Comparison of ENCODE assay signal across 8 cellular contexts in genomic region chr18:3247243-3248061, GRCh38. TPM values are rescaled to one million over a fixed set of nuclear protein-coding genes. Genes with fewer than 3 reads are reported as not detected.
DNase-seq lines count a peak whose midpoint lies in the region; ATAC-seq and TF ChIP-seq lines count a peak whose summit lies in the region.

Gene MYL12A (plus strand): TSS chr18:3247801. CDS start chr18:3253248, 5,447 bp downstream.

- TF ChIP-seq CTCF in LNCaP clone FGC (IDR thresholded peaks at IDR 0.05; ENCODE audit: control insufficient read depth, extremely low read depth, insufficient read depth) = no peak
- TF ChIP-seq CTCF in RWPE1 (conservative IDR thresholded peaks at IDR 0.05; ENCODE audit: low read depth) = no peak

- H3K9me3 ChIP-seq in naive thymus-derived CD4-positive, alpha-beta T cell (ENCODE audit: control insufficient read depth in 2 of 3, low read length in 3 of 3) = no peaks in the 10 kb centered on the region

- CTCF ChIA-PET in RWPE1 (lab: Yijun Ruan, JAX) = interaction anchor here (0.6 to 1.3 kb wide), 3 partner anchors 118 to 338 kb away, joined by 3 read pairs; no protein-coding TSS in a partner anchor
- CTCF ChIA-PET in naive thymus-derived CD4-positive, alpha-beta T cell (lab: Charles Lee) = interaction anchor here (0.5 to 3.1 kb wide), 12 partner anchors 14 to 419 kb away, joined by 3 to 31 read pairs (median 4); partner anchors contain the start of gene MYL12B

- H3K9me3 Mint-ChIP-seq in activated T-helper 17 cell treated with anti-CD3 and anti-CD28 coated beads, Interleukin-2, amount 50 U/mL, for 72 hours = no peaks in the 10 kb centered on the region
- H3K9me3 Mint-ChIP-seq in naive thymus-derived CD4-positive, alpha-beta T cell = peaks cover 0 to 4% (median 0%) of the 10 kb centered on the region in 11 donors
- H3K9me3 Mint-ChIP-seq in stimulated activated naive B cell treated with anti-CD40 and anti-IgM and Interleukin-4, amounts not matched to agents 10 μg/mL and 1 μg/mL and 100 μg/mL, for 72 hours = no peaks in the 10 kb centered on the region

- H3K4me3 Mint-ChIP-seq in activated T-helper 17 cell treated with anti-CD3 and anti-CD28 coated beads, Interleukin-2, amount 50 U/mL, for 72 hours = peak within 1 kb of the TSS; percentile 94
- peak within 1 kb of the TSS; percentile 87 to 99 (median 97) for H3K4me3 Mint-ChIP-seq in naive thymus-derived CD4-positive, alpha-beta T cell
- peak within 1 kb of the TSS; percentile 87 to 89 for H3K4me3 Mint-ChIP-seq in stimulated activated naive B cell treated with anti-CD40 and anti-IgM and Interleukin-4, amounts not matched to agents 10 μg/mL and 1 μg/mL and 100 μg/mL, for 72 hours

- H3K36me3 ChIP-seq in naive thymus-derived CD4-positive, alpha-beta T cell (ENCODE audit: control insufficient read depth in 2 of 3, insufficient read depth in 3 of 3, low read length in 3 of 3) = peaks cover 0 to 9% (median 0%) of the 10 kb centered on the region in 3 experiments

- intact Hi-C loops in naive thymus-derived CD4-positive, alpha-beta T cell (cut with micrococcal nuclease) = loop anchor here (1.0 to 10.0 kb wide), 19 partner anchors 14 to 910 kb away; partner anchors contain the start of genes METTL4 (in 2 of the 2), NDC80 (in 2 of the 2), SMCHD1 (in 2 of the 2) and LPIN2 (in 1 of the 2)

- peaks cover 50% of the 10 kb centered on the region for H3K36me3 Mint-ChIP-seq in activated T-helper 17 cell treated with anti-CD3 and anti-CD28 coated beads, Interleukin-2, amount 50 U/mL, for 72 hours (ENCODE audit: low read depth)
- peaks cover 11 to 32% (median 17%) of the 10 kb centered on the region in 5 donors for H3K36me3 Mint-ChIP-seq in naive thymus-derived CD4-positive, alpha-beta T cell
- H3K36me3 Mint-ChIP-seq in stimulated activated naive B cell treated with anti-CD40 and anti-IgM and Interleukin-4, amounts not matched to agents 10 μg/mL and 1 μg/mL and 100 μg/mL, for 72 hours = peaks cover 16 to 19% of the 10 kb centered on the region in 2 donors

- H3K27me3 ChIP-seq in naive thymus-derived CD4-positive, alpha-beta T cell (ENCODE audit: control insufficient read depth in 2 of 2, insufficient read depth in 2 of 2, low read length in 2 of 2) = no peaks in the 10 kb centered on the region

- peaks cover 26 to 28% of the 10 kb centered on the region in 2 donors for H3K4me1 ChIP-seq in naive thymus-derived CD4-positive, alpha-beta T cell (ENCODE audit: control insufficient read depth in 2 of 2, insufficient read depth in 2 of 2, low read length in 2 of 2)

- peak within 1 kb of the TSS; percentile 99 for H3K27ac Mint-ChIP-seq in activated T-helper 17 cell treated with anti-CD3 and anti-CD28 coated beads, Interleukin-2, amount 50 U/mL, for 72 hours
- H3K27ac Mint-ChIP-seq in naive thymus-derived CD4-positive, alpha-beta T cell = peak within 1 kb of the TSS; percentile 77 to 99 (median 97)
- peak within 1 kb of the TSS; percentile 99 for H3K27ac Mint-ChIP-seq in stimulated activated naive B cell treated with anti-CD40 and anti-IgM and Interleukin-4, amounts not matched to agents 10 μg/mL and 1 μg/mL and 100 μg/mL, for 72 hours

- DNase-seq in Daoy (ENCODE audit: low read depth) (peak; percentile 86), GOT3 (lab: John Stamatoyannopoulos, UW) (peak; percentile 76), LNCaP clone FGC (ENCODE audit: low read depth) (peak; percentile 98), RWPE1 (ENCODE audit: low spot score) (peak; percentile 97), fibroblast of gingiva (ENCODE audit: low read depth) (peak; percentile 98)
- DNase-seq in naive thymus-derived CD4-positive, alpha-beta T cell = peak; percentile 74 to 98 (median 83)
- DNase-seq in stimulated activated naive B cell treated with anti-CD40 and anti-IgM and Interleukin-4, amounts not matched to agents 10 μg/mL and 1 μg/mL and 100 μg/mL, for 72 hours = peak; percentile 98

- no peaks in the 10 kb centered on the region for H3K27me3 Mint-ChIP-seq in activated T-helper 17 cell treated with anti-CD3 and anti-CD28 coated beads, Interleukin-2, amount 50 U/mL, for 72 hours
- peaks cover 0 to 2% (median 0%) of the 10 kb centered on the region in 5 donors for H3K27me3 Mint-ChIP-seq in naive thymus-derived CD4-positive, alpha-beta T cell
- no peaks in the 10 kb centered on the region for H3K27me3 Mint-ChIP-seq in stimulated activated naive B cell treated with anti-CD40 and anti-IgM and Interleukin-4, amounts not matched to agents 10 μg/mL and 1 μg/mL and 100 μg/mL, for 72 hours

- POLR2A ChIA-PET in RWPE1 (lab: Yijun Ruan, JAX; ENCODE audit: low non-redundant PET) = interaction anchor here (0.6 to 1.0 kb wide), 3 partner anchors 9 to 1443 kb away, joined by 3 read pairs; no protein-coding TSS in a partner anchor
- POLR2A ChIA-PET in naive thymus-derived CD4-positive, alpha-beta T cell (lab: Charles Lee) = interaction anchor here (0.6 to 8.8 kb wide), 40 partner anchors 9 to 591 kb away, joined by 3 to 229 read pairs (median 6); partner anchors contain the start of genes MYL12B and TGIF1

- peak; percentile 83 for ATAC-seq in activated T-helper 17 cell treated with anti-CD3 and anti-CD28 coated beads, Interleukin-2, amount 50 U/mL, for 72 hours (replicated peaks)
- ATAC-seq in naive thymus-derived CD4-positive, alpha-beta T cell = peak; percentile 76
- peak; percentile 81 to 86 for ATAC-seq in stimulated activated naive B cell treated with anti-CD40 and anti-IgM and Interleukin-4, amounts not matched to agents 10 μg/mL and 1 μg/mL and 100 μg/mL, for 72 hours (replicated peaks)

- peak within 1 kb of the TSS; percentile 94 for H3K27ac ChIP-seq in RWPE1
- peak within 1 kb of the TSS; percentile 80 for H3K27ac ChIP-seq in naive thymus-derived CD4-positive, alpha-beta T cell (ENCODE audit: low read depth, low read length)

- H3K4me3 ChIP-seq in LNCaP clone FGC (ENCODE audit: low read depth, low read length) = peak within 1 kb of the TSS; percentile 71
- H3K4me3 ChIP-seq in naive thymus-derived CD4-positive, alpha-beta T cell (ENCODE audit: low read length) = peak within 1 kb of the TSS; percentile 97

- H3K4me1 Mint-ChIP-seq in activated T-helper 17 cell treated with anti-CD3 and anti-CD28 coated beads, Interleukin-2, amount 50 U/mL, for 72 hours = peaks cover 23% of the 10 kb centered on the region
- peaks cover 28 to 48% (median 44%) of the 10 kb centered on the region in 7 donors for H3K4me1 Mint-ChIP-seq in naive thymus-derived CD4-positive, alpha-beta T cell
- H3K4me1 Mint-ChIP-seq in stimulated activated naive B cell treated with anti-CD40 and anti-IgM and Interleukin-4, amounts not matched to agents 10 μg/mL and 1 μg/mL and 100 μg/mL, for 72 hours = peaks cover 18 to 40% of the 10 kb centered on the region in 2 donors

RNA-seq across cellular contexts. Expression of gene MYL12A, which starts in this region (rescaled TPM):
- 161 and 207 TPM in 2 replicates for total RNA-seq in Daoy (2014; rRNA removed; shearing (Covaris generic))
- total RNA-seq in activated T-helper 17 cell treated with anti-CD3 and anti-CD28 coated beads, Interleukin-2, amount 50 U/mL, for 72 hours = 100 to 1,000 TPM; 392 to 483 TPM
- 100 to 1,000 TPM; 331 to 753 (median 415) TPM for total RNA-seq in naive thymus-derived CD4-positive, alpha-beta T cell
- 1,000 to 10,000 TPM; 2,490 to 2,608 TPM for polyA plus RNA-seq in naive thymus-derived CD4-positive, alpha-beta T cell

Comparison
In these comparisons a context has a peak if more than half of its experiments do, and no peak if none do; other contexts are left out.
1. Peak in every context shown above with its lines: DNase-seq, ATAC-seq, H3K4me3 ChIP-seq and H3K27ac ChIP-seq.